23 cellular contexts compared by ENCODE assay signal in the genomic region with DNA sequence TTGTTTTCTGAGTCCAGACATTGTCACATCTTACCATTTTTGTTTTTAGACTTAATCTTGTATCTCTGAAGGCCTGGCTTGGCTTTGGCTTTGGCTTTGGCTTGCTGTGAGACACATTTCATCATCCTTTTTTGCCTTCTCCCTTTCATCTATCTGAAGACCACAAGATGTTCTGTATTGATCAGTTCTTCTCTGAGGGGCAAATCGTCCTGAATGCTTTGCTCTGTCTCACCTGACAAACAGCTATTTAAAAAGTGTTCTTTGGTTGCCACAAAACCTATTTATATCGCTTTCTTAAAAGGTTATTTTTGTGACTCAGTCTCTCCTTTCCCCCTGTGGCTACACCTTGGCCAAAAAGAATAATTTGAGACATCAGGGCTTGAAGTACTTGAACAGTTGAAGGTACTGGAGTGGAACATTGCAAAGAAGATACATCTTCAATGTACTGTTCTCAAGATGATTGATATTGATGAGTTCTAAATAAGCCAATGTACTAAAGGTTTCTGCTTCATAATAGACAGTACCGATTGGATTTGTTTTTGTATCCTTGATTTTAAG.
"Had no signal": no experiment of that assay in that cellular context is flagged by ENCODE, and none has a peak within 500 bp of the region (broad histone marks: within the 10 kb centered on the region; RNA-seq: fewer than 3 reads in every experiment).

No MANE protein-coding gene starts in this region.

- H3K9me3 Mint-ChIP-seq: activated CD4-positive, alpha-beta memory T cell treated with anti-CD3 and anti-CD28 coated beads, Interleukin-2, amount 10 ng/mL, durations not matched to agents 7 days and 5 days; IgD-negative memory B cell had no signal

- H3K27me3 Mint-ChIP-seq: activated CD4-positive, alpha-beta memory T cell treated with anti-CD3 and anti-CD28 coated beads, Interleukin-2, amount 10 ng/mL, durations not matched to agents 7 days and 5 days; IgD-negative memory B cell had no signal

- H3K4me3 Mint-ChIP-seq: activated CD4-positive, alpha-beta memory T cell treated with anti-CD3 and anti-CD28 coated beads, Interleukin-2, amount 10 ng/mL, durations not matched to agents 7 days and 5 days; IgD-negative memory B cell had no signal

- H3K36me3 ChIP-seq: brain microvascular endothelial cell had no signal

- H3K27me3 ChIP-seq: ascending aorta, brain microvascular endothelial cell, cardiac muscle cell had no signal

- H3K4me3 ChIP-seq: ascending aorta, cardiac muscle cell had no signal

- H3K27ac ChIP-seq: ascending aorta, brain microvascular endothelial cell, cardiac muscle cell, VCaP had no signal

- H3K27ac Mint-ChIP-seq: activated CD4-positive, alpha-beta memory T cell treated with anti-CD3 and anti-CD28 coated beads, Interleukin-2, amount 10 ng/mL, durations not matched to agents 7 days and 5 days; IgD-negative memory B cell had no signal

- DNase-seq: activated CD4-positive, alpha-beta memory T cell treated with anti-CD3 and anti-CD28 coated beads, Interleukin-2, amount 10 ng/mL, durations not matched to agents 7 days and 5 days; activated CD4-positive, alpha-beta T cell treated with anti-CD3 and anti-CD28 coated beads, Interleukin-2, amount 50 U/mL, for 1 hour; activated CD4-positive, CD25-positive, alpha-beta regulatory T cell; activated CD8-positive, alpha-beta memory T cell treated with anti-CD3 and anti-CD28 coated beads, Interleukin-2, amount 50 U/mL, for 48 hours; activated T-cell treated with anti-CD3 and anti-CD28 coated beads, Interleukin-2, amount 50 U/mL, for 1 hour; amniotic stem cell; brain microvascular endothelial cell; KG1; NCI-H1092; NCI-H1417; NCI-H1694; NCI-H2029; NCI-H2107; NCI-H345; NCI-H510A; NCI-H526 treated with DMSO at 0.1 percent for 48 hours; NCI-H82; SK-N-SH; T-helper 1 cell had no signal

- H3K4me1 ChIP-seq: ascending aorta had no signal

- H3K9me3 ChIP-seq: ascending aorta, SK-N-SH had no signal
